34 cellular contexts compared by ENCODE assay signal in genomic region chr13:81305928-81306327, GRCh38.
"Had no signal": no experiment of that assay in that cellular context is flagged by ENCODE, and none has a peak within 500 bp of the region (broad histone marks: within the 10 kb centered on the region; RNA-seq: fewer than 3 reads in every experiment).

No MANE protein-coding gene starts in this region.

- FAIRE-seq: astrocyte, bronchial epithelial cell had no signal

- H3K36me3 ChIP-seq: adrenal gland, ascending aorta, brain microvascular endothelial cell, breast epithelium, cardiac muscle cell had no signal

- H3K27me3 ChIP-seq: adrenal gland, ascending aorta, brain microvascular endothelial cell, breast epithelium, cardiac muscle cell had no signal

- ATAC-seq: activated naive CD4-positive, alpha-beta T cell treated with anti-CD3 and anti-CD28 coated beads, Interleukin-2, amount 50 U/mL, for 72 hours; activated naive CD8-positive, alpha-beta T cell treated with anti-CD3 and anti-CD28 coated beads, Interleukin-2, amount 50 U/mL, for 24 hours; activated T-cell treated with anti-CD3 and anti-CD28 coated beads, Interleukin-2, amount 50 U/mL, for 4 hours; activated T-cell treated with anti-CD3 and anti-CD28 coated beads, Interleukin-2, amount 50 U/mL, for 72 hours; activated T-helper 17 cell treated with anti-CD3 and anti-CD28 coated beads, Interleukin-2, amount 50 U/mL, for 72 hours had no signal

- H3K27ac ChIP-seq: adrenal gland, ascending aorta, brain microvascular endothelial cell, breast epithelium, cardiac muscle cell had no signal

- H3K9me3 ChIP-seq: adrenal gland, ascending aorta, breast epithelium had no signal

- H3K4me3 ChIP-seq: adrenal gland, ascending aorta, breast epithelium, cardiac muscle cell had no signal

- H3K4me1 ChIP-seq: adrenal gland, ascending aorta, breast epithelium had no signal

- DNase-seq: activated effector memory CD4-positive, alpha-beta T cell treated with anti-CD3 and anti-CD28 coated beads, Interleukin-2, amount 50 U/mL, for 16 hours; activated effector memory CD4-positive, alpha-beta T cell treated with Interleukin-2 at 50 U/mL for 16 hours; activated gamma-delta T cell; activated gamma-delta T cell treated with Interleukin-2 at 50 U/mL for 16 hours; activated naive CD4-positive, alpha-beta T cell; activated naive CD4-positive, alpha-beta T cell treated with anti-CD3 and anti-CD28 coated beads for 36 hours; activated naive CD4-positive, alpha-beta T cell treated with anti-CD3 and anti-CD28 coated beads, Interleukin-2, amount 10 ng/mL, durations not matched to agents 7 days and 5 days; activated naive CD4-positive, alpha-beta T cell treated with anti-CD3 and anti-CD28 coated beads, Interleukin-2, amount 50 U/mL, for 16 hours; activated naive CD4-positive, alpha-beta T cell treated with Interleukin-2 at 50 U/mL for 16 hours; activated naive CD8-positive, alpha-beta T cell treated with anti-CD3 and anti-CD28 coated beads for 36 hours; activated naive CD8-positive, alpha-beta T cell treated with anti-CD3 and anti-CD28 coated beads, Interleukin-2, amount 10 ng/mL, durations not matched to agents 7 days and 5 days; activated naive CD8-positive, alpha-beta T cell treated with anti-CD3 and anti-CD28 coated beads, Interleukin-2, amount 50 U/mL, for 24 hours; activated T-cell treated with anti-CD3 and anti-CD28 coated beads for 4 hours; activated T-cell treated with anti-CD3 and anti-CD28 coated beads, Interleukin-2, amount 50 U/mL, for 1 hour; activated T-cell treated with anti-CD3 and anti-CD28 coated beads, Interleukin-2, amount 50 U/mL, for 24 hours; activated T-cell treated with anti-CD3 and anti-CD28 coated beads, Interleukin-2, amount 50 U/mL, for 4 hours; activated T-cell treated with anti-CD3 and anti-CD28 coated beads, Interleukin-2, amount 50 U/mL, for 48 hours; activated T-cell treated with anti-CD3 and anti-CD28 coated beads, Interleukin-2, amount 50 U/mL, for 72 hours; adrenal gland; amniotic stem cell; amygdala; anterior cingulate cortex; aorta; brain microvascular endothelial cell; caudate nucleus; central memory CD4-positive, alpha-beta T cell; cerebellar nuclear complex had no signal
